ENCODE assay signal across 13 cellular contexts in the genomic region with DNA sequence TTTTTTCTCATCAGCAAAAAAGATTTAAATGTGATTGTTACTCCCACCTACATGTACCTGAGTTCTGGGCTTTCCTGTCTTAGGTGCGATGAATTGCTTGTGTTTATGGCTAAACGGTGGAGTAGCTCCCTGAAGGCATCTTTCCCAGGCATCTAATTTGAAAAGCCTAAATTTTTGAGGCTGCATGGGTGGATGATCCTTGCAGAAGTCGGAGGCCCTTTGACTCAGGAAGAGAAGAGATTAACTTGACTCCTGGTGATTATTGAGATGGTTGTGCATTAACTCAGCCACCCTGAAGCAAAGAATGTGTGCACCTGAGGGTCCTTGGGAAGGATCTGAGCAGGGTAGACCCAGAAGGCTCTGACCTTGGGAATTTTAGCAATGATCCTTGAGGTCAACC.
"Had no signal": no experiment of that assay in that cellular context is flagged by ENCODE, and none has a peak within 500 bp of the region (broad histone marks: within the 10 kb centered on the region; RNA-seq: fewer than 3 reads in every experiment).

No MANE protein-coding gene starts in this region.

- FAIRE-seq: endometrium had no signal

- H3K36me3 ChIP-seq: colonic mucosa, gastroesophageal sphincter, heart right ventricle, right atrium auricular region, tibial artery, uterus had no signal

- H3K9me3 ChIP-seq: colonic mucosa, tibial artery, uterus had no signal

- H3K4me1 ChIP-seq: colonic mucosa, gastroesophageal sphincter, heart right ventricle, right atrium auricular region, tibial artery, uterus had no signal

- H3K27ac ChIP-seq: colonic mucosa, gastroesophageal sphincter, heart right ventricle, right atrium auricular region, tibial artery, uterus had no signal

- H3K27me3 ChIP-seq: colonic mucosa, gastroesophageal sphincter, heart right ventricle, right atrium auricular region, tibial artery, uterus had no signal

- DNase-seq: activated CD4-positive, alpha-beta T cell treated with anti-CD3 and anti-CD28 coated beads for 36 hours; activated CD4-positive, alpha-beta T cell treated with anti-CD3 and anti-CD28 coated beads, Interleukin-2, amount 50 U/mL, for 48 hours; activated T-cell treated with anti-CD3 and anti-CD28 coated beads for 4 hours; colonic mucosa; heart right ventricle; occipital lobe; stimulated activated naive CD8-positive, alpha-beta T cell treated with anti-CD3 and anti-CD28 coated beads, Interleukin-15, Interleukin-2, amounts not matched to agents 100 U/mL and 50 U/mL, for 24 hours; SW 1271; tibial artery; uterus had no signal

- ATAC-seq: activated CD4-positive, alpha-beta T cell treated with anti-CD3 and anti-CD28 coated beads for 36 hours; gastroesophageal sphincter; heart right ventricle; stimulated activated naive CD8-positive, alpha-beta T cell treated with anti-CD3 and anti-CD28 coated beads, Interleukin-15, Interleukin-2, amounts not matched to agents 100 U/mL and 50 U/mL, for 24 hours had no signal

- H3K4me3 ChIP-seq: colonic mucosa, gastroesophageal sphincter, heart right ventricle, right atrium auricular region, tibial artery, uterus had no signal
